23 cellular contexts compared by ENCODE assay signal in the genomic region with DNA sequence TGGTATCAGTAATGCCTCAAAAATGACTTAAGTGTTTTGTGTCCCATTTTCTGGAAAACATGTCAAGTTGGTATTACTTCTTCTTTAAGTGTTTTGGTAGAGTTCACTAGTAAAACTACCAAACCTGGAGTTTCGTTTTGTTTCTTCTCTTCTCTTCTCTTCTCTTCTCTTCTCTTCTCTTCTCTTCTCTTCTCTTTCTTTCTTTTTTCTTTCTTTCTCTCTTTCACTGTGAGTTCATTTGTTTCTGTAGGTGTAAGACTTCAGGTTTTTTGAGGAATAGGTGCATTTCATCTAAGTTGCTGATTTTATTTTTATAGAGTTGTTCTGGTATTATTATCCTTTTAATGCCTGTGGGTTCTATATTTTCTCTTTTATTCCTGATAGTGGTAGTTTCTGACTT.
"Had no signal": no experiment of that assay in that cellular context is flagged by ENCODE, and none has a peak within 500 bp of the region (broad histone marks: within the 10 kb centered on the region; RNA-seq: fewer than 3 reads in every experiment).

No MANE protein-coding gene starts in this region.

- H3K4me3 ChIP-seq: adrenal gland, ascending aorta, dorsolateral prefrontal cortex, left ventricle myocardium inferior, tibial artery had no signal

- H3K9me3 ChIP-seq: adrenal gland, ascending aorta, left ventricle myocardium inferior, SK-N-SH, tibial artery had no signal

- H3K27ac ChIP-seq: adrenal gland, ascending aorta, dorsolateral prefrontal cortex, left ventricle myocardium inferior, tibial artery had no signal

- H3K9me3 Mint-ChIP-seq: effector memory CD8-positive, alpha-beta T cell had no signal

- H3K36me3 ChIP-seq: adrenal gland, ascending aorta, left ventricle myocardium inferior, tibial artery had no signal

- H3K4me1 ChIP-seq: ascending aorta had no signal

- H3K9ac ChIP-seq: SK-N-SH had no signal

- ATAC-seq: esophagus mucosa, sciatic nerve had no signal

- DNase-seq: activated CD4-positive, alpha-beta T cell treated with anti-CD3 and anti-CD28 coated beads for 1 hour; activated CD4-positive, alpha-beta T cell treated with anti-CD3 and anti-CD28 coated beads, Interleukin-2, amount 50 U/mL, for 4 hours; activated CD8-positive, alpha-beta memory T cell treated with anti-CD3 and anti-CD28 coated beads, Interleukin-2, amount 50 U/mL, for 48 hours; activated effector memory CD4-positive, alpha-beta T cell treated with anti-CD3 and anti-CD28 coated beads, Interleukin-2, amount 50 U/mL, for 16 hours; activated naive CD4-positive, alpha-beta T cell treated with anti-CD3 and anti-CD28 coated beads, Interleukin-2, amount 50 U/mL, for 16 hours; activated T-cell treated with anti-CD3 and anti-CD28 coated beads, Interleukin-2, amount 50 U/mL, for 48 hours; adrenal gland; central memory CD4-positive, alpha-beta T cell; dorsolateral prefrontal cortex; effector memory CD8-positive, alpha-beta T cell; foreskin melanocyte; kidney glomerular epithelial cell; left ventricle myocardium inferior; nephron progenitor cell; SK-N-SH; stimulated activated CD4-positive, alpha-beta T cell treated with anti-CD3 and anti-CD28 coated beads, Interleukin-4, amount 100 ng/mL, for 1 hour; stimulated activated naive CD8-positive, alpha-beta T cell treated with anti-CD3 and anti-CD28 coated beads, Interleukin-15, Interleukin-2, amounts not matched to agents 100 U/mL and 50 U/mL, for 24 hours; T-helper 1 cell; T-helper 9 cell; tibial artery had no signal

- H3K4me3 Mint-ChIP-seq: nephron progenitor cell had no signal

- H3K27me3 Mint-ChIP-seq: effector memory CD8-positive, alpha-beta T cell had no signal

- H3K9me2 ChIP-seq: SK-N-SH had no signal

- H3K27ac Mint-ChIP-seq: nephron progenitor cell had no signal

- H3K4me2 ChIP-seq: SK-N-SH had no signal

- H3K27me3 ChIP-seq: adrenal gland, ascending aorta, dorsolateral prefrontal cortex, tibial artery had no signal
